In genomic region chr10:11831520-11831951, GRCh38 we compare ENCODE assay signal across 1 cellular context.
TF ChIP-seq lines count a peak whose summit lies in the region.

No MANE protein-coding gene starts in this region.

TF ChIP-seq in HepG2, 621 proteins besides CTCF, POLR2A, EP300 and RAD21 (continued from another document and continues in another):
- TF ChIP-seq ZBTB40 (IDR thresholded peaks at IDR 0.05) (no peak), ZBTB40 (CRISPR knock-in tag; IDR thresholded peaks at IDR 0.05) (no peak), DRAP1 (CRISPR knock-in tag; IDR thresholded peaks at IDR 0.05) (0 out of 2 replicates have a peak, but pooled peaks have one; percentile 23), AGO2 (optimal IDR thresholded peaks at IDR 0.05; ENCODE audit: low read depth, low read length) (no peak), ZNF546 (CRISPR knock-in tag; conservative IDR thresholded peaks at IDR 0.05) (no peak), ZNF670 (CRISPR knock-in tag; IDR thresholded peaks at IDR 0.05; ENCODE audit: borderline replicate concordance) (no peak), ZNF576 (CRISPR knock-in tag; IDR thresholded peaks at IDR 0.05) (no peak), TGIF2 (CRISPR knock-in tag; IDR thresholded peaks at IDR 0.05) (no peak), SETDB1 (CRISPR knock-in tag; IDR thresholded peaks at IDR 0.05; ENCODE audit: borderline replicate concordance) (no peak), GPBP1L1 (CRISPR knock-in tag; IDR thresholded peaks at IDR 0.05) (no peak), ZNF414 (CRISPR knock-in tag; IDR thresholded peaks at IDR 0.05) (no peak), TAF15 (IDR thresholded peaks at IDR 0.05; ENCODE audit: low read depth, low read length, poor library complexity, severe bottlenecking) (no peak), KLF9 (CRISPR knock-in tag; IDR thresholded peaks at IDR 0.05; ENCODE audit: low read depth) (no peak), THRA (CRISPR knock-in tag; IDR thresholded peaks at IDR 0.05; ENCODE audit: borderline replicate concordance) (peak; percentile 64; the same call in 1 of the 2 replicates), ZBED4 (CRISPR knock-in tag; IDR thresholded peaks at IDR 0.05; ENCODE audit: borderline replicate concordance) (0 out of 2 replicates have a peak, but pooled peaks have one; percentile 27), ZNF562 (CRISPR knock-in tag; IDR thresholded peaks at IDR 0.05; ENCODE audit: borderline replicate concordance) (no peak), CHD2 (IDR thresholded peaks at IDR 0.05; ENCODE audit: low read depth, low read length) (0 out of 2 replicates have a peak, but pooled peaks have one; percentile 21), TFAP4 (IDR thresholded peaks at IDR 0.05; ENCODE audit: borderline replicate concordance, low read depth) (peak; percentile 67), XRCC5 (optimal IDR thresholded peaks at IDR 0.05; ENCODE audit: low read length) (no peak), BCL6 (CRISPR knock-in tag; IDR thresholded peaks at IDR 0.05) (peak; percentile 71), SUZ12 (IDR thresholded peaks at IDR 0.05; ENCODE audit: low read depth, low read length) (no peak), CEBPB (IDR thresholded peaks at IDR 0.05; ENCODE audit: borderline replicate concordance, low read depth, low read length) (peak; percentile 73), HNF4A (CRISPR knock-in tag; IDR thresholded peaks at IDR 0.05) (peak; percentile 79), MIER3 (CRISPR knock-in tag; IDR thresholded peaks at IDR 0.05; ENCODE audit: borderline replicate concordance) (no peak), KDM1A (CRISPR knock-in tag; IDR thresholded peaks at IDR 0.05) (0 out of 2 replicates have a peak, but pooled peaks have one; percentile 17), ZNF646 (CRISPR knock-in tag; IDR thresholded peaks at IDR 0.05) (no peak), ZNF598 (CRISPR knock-in tag; IDR thresholded peaks at IDR 0.05; ENCODE audit: borderline replicate concordance) (no peak)
